In the genomic region with DNA sequence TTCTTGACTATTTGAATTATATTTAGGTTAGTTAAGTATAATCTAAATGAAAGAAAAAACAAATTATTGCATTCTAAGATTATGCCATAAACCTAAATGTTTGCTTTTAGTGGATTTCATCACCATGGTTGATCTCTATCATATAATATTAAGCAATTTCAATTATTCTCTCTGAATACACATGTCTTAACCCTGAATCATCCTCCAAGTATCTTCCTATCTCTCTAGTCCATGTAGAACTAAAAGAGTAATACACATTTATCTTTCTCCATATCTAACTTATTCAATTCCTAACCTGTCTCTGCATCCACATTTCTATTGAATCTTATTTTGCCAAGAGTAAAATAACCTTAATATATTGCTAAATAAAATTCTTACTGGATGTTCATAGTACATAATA, we compare ENCODE assay signal across 28 cellular contexts. TPM values are rescaled to one million over a fixed set of nuclear protein-coding genes. Genes with fewer than 3 reads are reported as not detected.
"Had no signal": no experiment of that assay in that cellular context is flagged by ENCODE, and none has a peak within 500 bp of the region (broad histone marks: within the 10 kb centered on the region; RNA-seq: fewer than 3 reads in every experiment).

No MANE protein-coding gene starts in this region.

- H3K27ac ChIP-seq: epithelial cell of prostate, heart right ventricle, ovary, psoas muscle, sigmoid colon, stomach, thyroid gland, vagina had no signal

- H3K9me3 ChIP-seq: heart right ventricle, ovary, psoas muscle, sigmoid colon, stomach, thyroid gland, vagina had no signal

- H3K4me3 ChIP-seq: heart right ventricle, lung, ovary, psoas muscle, sigmoid colon, stomach, thyroid gland, vagina had no signal

- H3K36me3 ChIP-seq: heart right ventricle, ovary, sigmoid colon, stomach, thyroid gland, vagina had no signal

- DNase-seq: cortex of kidney; effector memory CD8-positive, alpha-beta T cell; foreskin melanocyte; glutamatergic neuron; heart right ventricle; hippocampal formation; immature natural killer cell; kidney; natural killer cell; occipital lobe; ovary; posterior cingulate gyrus; psoas muscle; right cardiac atrium; sigmoid colon; stimulated activated CD4-positive, alpha-beta T cell treated with anti-CD3 and anti-CD28 coated beads, Interleukin-2, amount 100 ng/mL, for 24 hours; stimulated activated CD4-positive, alpha-beta T cell treated with anti-CD3 and anti-CD28 coated beads, Interleukin-4, amount 100 ng/mL, for 24 hours; stimulated activated naive CD4-positive, alpha-beta T cell treated with Interleukin-2 at 50 U/mL for 16 hours; stomach; thyroid gland; trophoblast cell had no signal

- H3K27me3 ChIP-seq: heart right ventricle, ovary, sigmoid colon, stomach, thyroid gland, vagina had no signal

- H3K4me1 ChIP-seq: heart right ventricle, psoas muscle, sigmoid colon, stomach, thyroid gland, vagina had no signal

RNA-seq across cellular contexts. Expression of gene PPFIA2, which starts 59.6 kb away (rescaled TPM):
- total RNA-seq: dermis microvascular lymphatic vessel endothelial cell, esophagus mucosa, left lobe of liver, mononuclear cell, natural killer cell had no signal
